In genomic region chr6:32838114-32838958, GRCh38 we compare ENCODE assay signal across 8 cellular contexts. TPM values are rescaled to one million over a fixed set of nuclear protein-coding genes. Genes with fewer than 3 reads are reported as not detected.
DNase-seq lines count a peak whose midpoint lies in the region; ATAC-seq and TF ChIP-seq lines count a peak whose summit lies in the region.

TSS of gene TAP2 (minus strand) at chr6:32838739. CDS start at chr6:32838233, 506 bp downstream.

- H3K4me3 Mint-ChIP-seq in immature natural killer cell = peak within 1 kb of the TSS; percentile 78 to 92 (median 92)

- in situ Hi-C loops in mammary epithelial cell (cut with MboI; ENCODE audit: low sequenced_read_pairs in 2 of 2) = no loop called here

- H3K4me2 ChIP-seq in mammary epithelial cell (ENCODE audit: insufficient read depth, low read depth, low read length) = peak within 1 kb of the TSS; percentile 98

- ATAC-seq in GM18907 (IDR thresholded peaks at IDR 0.05; ENCODE audit: unreplicated experiment) (peak; percentile 72), HG03159 (IDR thresholded peaks at IDR 0.05; ENCODE audit: unreplicated experiment) (peak; percentile 75)

- CTCF ChIA-PET in mammary epithelial cell (lab: Charles Lee; ENCODE audit: low non-redundant PET) = interaction anchor here (0.6 to 1.7 kb wide), 10 partner anchors 15 to 1918 kb away, joined by 3 to 33 read pairs (median 7); partner anchors contain the start of genes PSMB9 and TAP1

- H3K4me1 Mint-ChIP-seq in immature natural killer cell = peaks cover 80 to 95% of the 10 kb centered on the region in 2 donors

- peak within 1 kb of the TSS; percentile 84 to 100 (median 94) for H3K27ac Mint-ChIP-seq in immature natural killer cell

- TSS peak; percentile 20 for BruUV-seq in mammary epithelial cell (replicated peaks; lab: Mats Ljungman, UMichigan)

- peaks cover 3 to 13% (median 5%) of the 10 kb centered on the region in 3 donors for H3K27me3 Mint-ChIP-seq in immature natural killer cell (ENCODE audit: low read depth in 3 of 3)

- no peaks in the 10 kb centered on the region for H3K9me3 ChIP-seq in mammary epithelial cell (replicated peaks; ENCODE audit: insufficient read depth, low read length)

- dilution Hi-C loops in mammary epithelial cell (cut with HindIII; ENCODE audit: low sequenced_read_pairs) = no loop called here

- peaks cover 25 to 57% (median 53%) of the 10 kb centered on the region in 3 donors for H3K36me3 Mint-ChIP-seq in immature natural killer cell

- intact Hi-C loops in mammary epithelial cell (cut with micrococcal nuclease) = loop anchor here (1.0 to 2.0 kb wide), 6 partner anchors 16 to 132 kb away; partner anchors contain the start of gene PSMB9

- no peaks in the 10 kb centered on the region for H3K27me3 ChIP-seq in mammary epithelial cell (ENCODE audit: insufficient read depth, low read length)

- peak within 1 kb of the TSS; percentile 89 for H3K4me3 ChIP-seq in AG09309 (ENCODE audit: control insufficient read depth, low read depth, low read length)
- H3K4me3 ChIP-seq in WI38 (ENCODE audit: low read depth, low read length) = peak within 1 kb of the TSS; percentile 73
- peak within 1 kb of the TSS; percentile 75 to 88 (median 86) for H3K4me3 ChIP-seq in mammary epithelial cell (replicated peaks in 1 of 3; ENCODE audit: insufficient read depth in 1 of 3, low read depth in 2 of 3, low read length in 3 of 3)

- peaks cover 14% of the 10 kb centered on the region for H3K36me3 ChIP-seq in mammary epithelial cell (ENCODE audit: insufficient read depth, low read length)

- H3K4me1 ChIP-seq in mammary epithelial cell (ENCODE audit: insufficient read depth, low read length) = peaks cover 9% of the 10 kb centered on the region

- WGBS in mammary epithelial cell (ENCODE audit: low coverage, missing lambda C conversion rate) = under 1% methylated on average over 30 of the region's 57 CpGs

- H4K20me1 ChIP-seq in mammary epithelial cell (ENCODE audit: insufficient read depth, low read length) = no peaks in the 10 kb centered on the region

- no peaks in the 10 kb centered on the region for H3K9me3 Mint-ChIP-seq in immature natural killer cell

- DNase-seq in AG09309 (ENCODE audit: low read depth) = peak; percentile 63
- DNase-seq in NCI-H2196 treated with DMSO at 0.1 percent for 48 hours (lab: John Stamatoyannopoulos, UW; ENCODE audit: unreplicated experiment) = peak; percentile 86
- peak; percentile 88 for DNase-seq in mammary epithelial cell
- peak; percentile 96 to 97 (median 97) for DNase-seq in immature natural killer cell
- DNase-seq in smooth muscle cell of the brain vasculature (ENCODE audit: low read depth, low spot score) = peak; percentile 83

- H3K27ac ChIP-seq in mammary epithelial cell (ENCODE audit: insufficient read depth, low read depth, low read length) = peak within 1 kb of the TSS; percentile 60

- H3K79me2 ChIP-seq in mammary epithelial cell (ENCODE audit: insufficient read depth, low read length) = peaks cover 30% of the 10 kb centered on the region

- H3K9ac ChIP-seq in mammary epithelial cell (ENCODE audit: insufficient read depth, low read length) = peak within 1 kb of the TSS; percentile 67

- peak; percentile 99 for TF ChIP-seq CTCF in AG09309 (IDR thresholded peaks at IDR 0.05; ENCODE audit: control insufficient read depth, insufficient read depth, low read depth, low read length, missing control alignments)
- peak; percentile 86 for TF ChIP-seq CTCF in WI38 (IDR thresholded peaks at IDR 0.05; ENCODE audit: low read depth, low read length)
- TF ChIP-seq CTCF in mammary epithelial cell (conservative IDR thresholded peaks at IDR 0.05 in 1 of 2, IDR thresholded peaks at IDR 0.05 in 1 of 2; ENCODE audit: extremely low read depth in 1 of 2, insufficient read depth in 1 of 2, low read depth in 1 of 2, low read length in 2 of 2) = peak; percentile 80 to 97

- H2AFZ ChIP-seq in mammary epithelial cell (ENCODE audit: low read depth, low read length) = peak within 1 kb of the TSS; percentile 83

RNA-seq across cellular contexts. Expression of gene TAP2, which starts in this region (rescaled TPM):
- total RNA-seq in mammary epithelial cell = 10 to 100 TPM; 41.8 to 63.4 TPM
- polyA plus RNA-seq in mammary epithelial cell (23.4 TPM), immature natural killer cell (10 to 100 TPM; 16.9 to 67.6 (median 30.4) TPM)
- 143 TPM for polyA minus RNA-seq in mammary epithelial cell

Comparison
In these comparisons a context has a peak if more than half of its experiments do, and no peak if none do; other contexts are left out.
1. Peak in every context shown above with its lines: DNase-seq, ATAC-seq, H3K4me3 ChIP-seq and H3K27ac ChIP-seq.